Comparison of ENCODE assay signal across 8 cellular contexts in the genomic region with DNA sequence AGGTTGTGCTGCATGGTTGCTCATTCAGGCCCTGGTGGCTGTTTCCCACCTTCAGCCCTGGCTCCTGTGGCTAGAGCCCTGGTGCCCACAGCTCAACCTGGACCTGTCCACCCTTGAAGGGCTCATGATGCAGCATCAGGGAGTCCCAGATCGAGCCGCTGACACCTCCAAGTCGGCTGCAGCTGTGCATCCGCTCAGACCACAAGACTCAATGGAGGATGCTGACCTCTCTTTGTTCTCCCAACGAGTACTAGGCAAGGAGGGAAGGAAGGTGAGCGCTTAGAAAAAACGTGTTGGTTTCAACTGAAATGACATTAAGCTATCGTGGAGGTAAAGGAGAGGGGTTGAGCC. TPM values are rescaled to one million over a fixed set of nuclear protein-coding genes. Genes with fewer than 3 reads are reported as not detected.
DNase-seq lines count a peak whose midpoint lies in the region; ATAC-seq and TF ChIP-seq lines count a peak whose summit lies in the region.

No MANE protein-coding gene starts in this region.

- H3K36me3 ChIP-seq in SK-N-MC (ENCODE audit: insufficient read depth, low read length) = no peaks in the 10 kb centered on the region
- no peaks in the 10 kb centered on the region for H3K36me3 ChIP-seq in gastroesophageal sphincter

- no peaks in the 10 kb centered on the region for H3K27me3 ChIP-seq in gastroesophageal sphincter

- DNase-seq in SK-N-MC (ENCODE audit: low read depth, low spot score) (no peak), skeletal muscle cell (ENCODE audit: low read depth) (no peak), NCI-H226 (no peak), SW480 (ENCODE audit: low spot score) (no peak), cerebellum (ENCODE audit: low spot score) (no peak)

- H3K27ac ChIP-seq in SK-N-MC = no peak overlapping the region
- H3K27ac ChIP-seq in gastroesophageal sphincter = peak overlapping the region in 2 of 4 donors; percentile 25 to 75

- TF ChIP-seq EP300 in gastroesophageal sphincter (IDR thresholded peaks at IDR 0.05) = no peak

- H3K9me3 ChIP-seq in SK-N-MC (ENCODE audit: low read depth, low read length) (no peaks in the 10 kb centered on the region), gastroesophageal sphincter (no peaks in the 10 kb centered on the region)

- WGBS in gastroesophageal sphincter (ENCODE audit: low coverage in 1 of 2), 2 donors = 8 to 20% methylated on average over 2 to 4 of the region's 8 CpGs

- no peak overlapping the region for H3K9ac ChIP-seq in SK-N-MC (ENCODE audit: insufficient read length)

- no peak for TF ChIP-seq CTCF in gastroesophageal sphincter (IDR thresholded peaks at IDR 0.05)

- no peak for TF ChIP-seq POLR2A in gastroesophageal sphincter (IDR thresholded peaks at IDR 0.05)

- H3K4me1 ChIP-seq in gastroesophageal sphincter = peaks cover 0 to 24% (median 12%) of the 10 kb centered on the region in 3 donors

- peak; percentile 31 for ATAC-seq in GM18861 (IDR thresholded peaks at IDR 0.05; ENCODE audit: unreplicated experiment)
- ATAC-seq in HG02588 (IDR thresholded peaks at IDR 0.05; ENCODE audit: unreplicated experiment) = peak; percentile 23
- peak; percentile 11 for ATAC-seq in gastroesophageal sphincter

- peak overlapping the region; percentile 80 for H3K4me3 ChIP-seq in SK-N-MC
- H3K4me3 ChIP-seq in gastroesophageal sphincter = peak overlapping the region; percentile 50 to 58
- H3K4me3 ChIP-seq in skeletal muscle cell (ENCODE audit: low read depth, low read length) = peak overlapping the region; percentile 56

RNA-seq across cellular contexts. Expression of a gene that starts 9.5 kb away (rescaled TPM):
- total RNA-seq in gastroesophageal sphincter (not detected), cerebellum (not detected)

RNA-seq across cellular contexts. Expression of a gene that starts 28.4 kb away (rescaled TPM):
- total RNA-seq in gastroesophageal sphincter (10 to 100 TPM; 61.4 to 84.3 (median 67.5) TPM), cerebellum (28.3 TPM)

RNA-seq across cellular contexts. Expression of a gene that starts 40.2 kb away (rescaled TPM):
- 10 to 100 TPM; 18.6 to 41.9 (median 26.1) TPM for total RNA-seq in gastroesophageal sphincter
- total RNA-seq in cerebellum = 6.2 TPM

RNA-seq across cellular contexts. Expression of a gene that starts 41.7 kb away (rescaled TPM):
- total RNA-seq in gastroesophageal sphincter (100 to 1,000 TPM; 157 to 221 (median 179) TPM), cerebellum (115 TPM)

RNA-seq across cellular contexts. Expression of a gene that starts 42.2 kb away (rescaled TPM):
- total RNA-seq in gastroesophageal sphincter (100 to 1,000 TPM in 1 of 4 donors, 10 to 100 TPM in 3; 28.6 to 195 (median 41.4) TPM), cerebellum (38.8 TPM)
